ENCODE assay signal across 32 cellular contexts in genomic region chr2:232388324-232388891, GRCh38. TPM values are rescaled to one million over a fixed set of nuclear protein-coding genes. Genes with fewer than 3 reads are reported as not detected.
DNase-seq lines count a peak whose midpoint lies in the region; ATAC-seq and TF ChIP-seq lines count a peak whose summit lies in the region.
"Had no signal": no experiment of that assay in that cellular context is flagged by ENCODE, and none has a peak within 500 bp of the region (broad histone marks: within the 10 kb centered on the region; RNA-seq: fewer than 3 reads in every experiment).

No MANE protein-coding gene starts in this region.

- no peak for TF ChIP-seq EP300 in neural cell (conservative IDR thresholded peaks at IDR 0.05; ENCODE audit: poor library complexity, severe bottlenecking)

- H3K4me1 ChIP-seq in aorta (ENCODE audit: control insufficient read depth in 1 of 2, insufficient read depth in 2 of 2, low read length in 2 of 2), result no peaks in the 10 kb centered on the region

- H3K27ac ChIP-seq in SK-N-MC, result no peak overlapping the region
- no peak overlapping the region for H3K27ac ChIP-seq in neural cell (ENCODE audit: low read length)
- no peak overlapping the region for H3K27ac ChIP-seq in aorta (ENCODE audit: low read depth in 1 of 2, low read length in 2 of 2)
- H3K27ac ChIP-seq: body of pancreas, spleen, thoracic aorta had no signal

- no peaks in the 10 kb centered on the region for H3K79me2 ChIP-seq in neural cell (replicated peaks; ENCODE audit: insufficient read depth, low read length)

- DNase-seq in SK-N-MC (ENCODE audit: low read depth, low spot score) (no peak), aorta (peak; percentile 13 to 68), NCI-H446 (lab: John Stamatoyannopoulos, UW) (no peak), NCI-H2227 treated with DMSO at 0.1 percent for 48 hours (lab: John Stamatoyannopoulos, UW) (no peak)
- DNase-seq in NK-92 treated with Interleukin-12 subunit alpha and Interleukin-12 subunit beta, amount 100 ng/mL, for 24 hours (lab: John Stamatoyannopoulos, UW), result no peak
- DNase-seq: activated B cell treated with CpG ODN at 0.5 μM for 24 hours; activated CD4-positive, alpha-beta T cell treated with anti-CD3 and anti-CD28 coated beads, Interleukin-2, amount 50 U/mL, for 48 hours; activated CD8-positive, alpha-beta memory T cell treated with anti-CD3 and anti-CD28 coated beads, Interleukin-2, amount 50 U/mL, for 48 hours; body of pancreas; CD8-positive, alpha-beta memory T cell; DMS79; effector memory CD4-positive, alpha-beta T cell; GOT3; left cardiac atrium; MG63; mucosa of descending colon; NCI-H1417 treated with DMSO at 0.1 percent for 48 hours; NCI-H2107; NCI-H524 treated with DMSO at 0.1 percent for 48 hours; RPMI8226; spleen; stimulated activated CD4-positive, alpha-beta T cell treated with anti-CD3 and anti-CD28 coated beads, Interleukin-4, amount 100 ng/mL, for 1 hour; stimulated activated naive CD4-positive, alpha-beta T cell treated with Interleukin-2 at 50 U/mL for 16 hours; T1000 had no signal

- H3K9ac ChIP-seq in SK-N-MC (ENCODE audit: insufficient read length), result no peak overlapping the region
- H3K9ac ChIP-seq in neural cell (ENCODE audit: low read length), result no peak overlapping the region

- intact Hi-C loops in aorta (cut with DNase I), result no loop called here

- H3K36me3 ChIP-seq in SK-N-MC (ENCODE audit: insufficient read depth, low read length), result no peaks in the 10 kb centered on the region
- no peaks in the 10 kb centered on the region for H3K36me3 ChIP-seq in neural cell (ENCODE audit: insufficient read depth, low read length)
- no peaks in the 10 kb centered on the region for H3K36me3 ChIP-seq in aorta (ENCODE audit: control insufficient read depth in 1 of 2, insufficient read depth in 2 of 2, low read length in 1 of 2)
- H3K36me3 ChIP-seq: MG63, spleen, thoracic aorta had no signal

- H3F3A ChIP-seq in neural cell (ENCODE audit: insufficient read depth, low read length, poor library complexity, severe bottlenecking), result no peaks in the 10 kb centered on the region

- WGBS in aorta, 2 donors, result 7% methylated on average over 42 of the region's 42 CpGs

- H3K4me3 ChIP-seq in SK-N-MC, result peak overlapping the region; percentile 70
- peak overlapping the region; percentile 24 for H3K4me3 ChIP-seq in iPS-11a (ENCODE audit: low read depth, low read length)
- peak overlapping the region; percentile 50 for H3K4me3 ChIP-seq in neural cell (ENCODE audit: low read length)
- no peak overlapping the region for H3K4me3 ChIP-seq in aorta (ENCODE audit: low read length in 2 of 2)
- H3K4me3 ChIP-seq: body of pancreas, GM12878, MG63, mucosa of descending colon, thoracic aorta had no signal

- no peak overlapping the region for H2AFZ ChIP-seq in neural cell (ENCODE audit: low read depth, low read length)

- no peaks in the 10 kb centered on the region for H3K9me3 ChIP-seq in SK-N-MC (ENCODE audit: low read depth, low read length)
- H3K9me3 ChIP-seq in neural cell (ENCODE audit: low read length), result no peaks in the 10 kb centered on the region
- no peaks in the 10 kb centered on the region for H3K9me3 ChIP-seq in aorta (ENCODE audit: control insufficient read depth, low read length)
- H3K9me3 ChIP-seq: body of pancreas, MG63, mucosa of descending colon, spleen, thoracic aorta had no signal

- H3K9me2 ChIP-seq in neural cell (ENCODE audit: insufficient read depth, low read length), result no peaks in the 10 kb centered on the region

- H3K4me2 ChIP-seq in neural cell (ENCODE audit: low read length), result no peak overlapping the region

- no peaks in the 10 kb centered on the region for H4K20me1 ChIP-seq in neural cell (ENCODE audit: insufficient read depth)

- ATAC-seq in aorta (ENCODE audit: low FRiP score), result no peak
- ATAC-seq: body of pancreas, GM12878, left cardiac atrium, mucosa of descending colon had no signal

- no peak for TF ChIP-seq CTCF in neural cell (IDR thresholded peaks at IDR 0.05; ENCODE audit: poor library complexity, severe bottlenecking)

- peaks cover 73% of the 10 kb centered on the region for H3K27me3 ChIP-seq in neural cell (ENCODE audit: insufficient read depth, low read depth, low read length)
- peaks cover 0 to 2% of the 10 kb centered on the region in 2 donors for H3K27me3 ChIP-seq in aorta (ENCODE audit: control insufficient read depth in 1 of 2, insufficient read depth in 2 of 2, low read length in 1 of 2)

- TF ChIP-seq RAD21 in neural cell (conservative IDR thresholded peaks at IDR 0.05), result no peak

TF ChIP-seq in neural cell, 6 proteins besides CTCF, POLR2A, EP300 and RAD21:
- TF ChIP-seq REST (IDR thresholded peaks at IDR 0.05; ENCODE audit: borderline replicate concordance) (no peak), POLR2AphosphoS5 (IDR thresholded peaks at IDR 0.05) (no peak), EZH2 (IDR thresholded peaks at IDR 0.05; ENCODE audit: borderline replicate concordance, insufficient read depth, low read length, poor library complexity, severe bottlenecking) (no peak)

RNA-seq across cellular contexts. Expression of gene ALPP, which starts 9.9 kb away (rescaled TPM):
- not detected in 2 replicates for polyA plus RNA-seq in neural cell
- not detected in 2 replicates for polyA minus RNA-seq in neural cell
- not detected for total RNA-seq in aorta
- polyA plus RNA-seq in aorta, result not detected
- total RNA-seq: CD8-positive, alpha-beta memory T cell; cerebellum; esophagus mucosa; frontal cortex; GM12878; left cardiac atrium; neural crest cell; spleen; thoracic aorta had no signal
- polyA plus RNA-seq: CD8-positive, alpha-beta memory T cell; spleen had no signal

RNA-seq across cellular contexts. Expression of gene ALPG, which starts 18.2 kb away (rescaled TPM):
- polyA plus RNA-seq in neural cell, result not detected in 2 replicates
- not detected in 2 replicates for polyA minus RNA-seq in neural cell
- not detected for total RNA-seq in aorta
- not detected for polyA plus RNA-seq in aorta
- total RNA-seq: activated B cell treated with CpG ODN at 0.5 μM for 24 hours; body of pancreas; CD8-positive, alpha-beta memory T cell; cerebellum; esophagus mucosa; frontal cortex; GM12878; left cardiac atrium; neural crest cell; spleen; thoracic aorta had no signal
- polyA plus RNA-seq: CD8-positive, alpha-beta memory T cell; GM12878; spleen had no signal

Comparison
In these comparisons a context has a peak if more than half of its experiments do, and no peak if none do; other contexts are left out.
1. DNase-seq: peak in aorta (2 of 2); none in SK-N-MC (single experiment), NK-92 treated with Interleukin-12 subunit alpha and Interleukin-12 subunit beta, amount 100 ng/mL, for 24 hours (single experiment), NCI-H446 (0 of 2) and NCI-H2227 treated with DMSO at 0.1 percent for 48 hours (single experiment).
2. H3K4me3 ChIP-seq: peak in SK-N-MC (single experiment), iPS-11a (single experiment) and neural cell (single experiment); none in aorta (0 of 2).